9 cellular contexts compared by ENCODE assay signal in genomic region chr12:56590237-56590830, GRCh38. TPM values are rescaled to one million over a fixed set of nuclear protein-coding genes. Genes with fewer than 3 reads are reported as not detected.
DNase-seq lines count a peak whose midpoint lies in the region; ATAC-seq and TF ChIP-seq lines count a peak whose summit lies in the region.
"Had no signal": no experiment of that assay in that cellular context is flagged by ENCODE, and none has a peak within 500 bp of the region (broad histone marks: within the 10 kb centered on the region; RNA-seq: fewer than 3 reads in every experiment).

No MANE protein-coding gene starts in this region.

- peak in 2 of 8 donors; percentile 11 to 25 for ATAC-seq in heart right ventricle
- no peak for ATAC-seq in right cardiac atrium
- no peak for ATAC-seq in GM19324 (IDR thresholded peaks at IDR 0.05; ENCODE audit: low FRiP score, unreplicated experiment)
- no peak for ATAC-seq in GM21423 (IDR thresholded peaks at IDR 0.05; ENCODE audit: unreplicated experiment)
- no peak for ATAC-seq in HG02870 (IDR thresholded peaks at IDR 0.05; ENCODE audit: unreplicated experiment)

- H3K36me3 ChIP-seq in heart right ventricle (peaks cover 0 to 85% (median 29%) of the 10 kb centered on the region in 9 donors), MM.1S (replicated peaks; ENCODE audit: insufficient read depth, low read length) (no peaks in the 10 kb centered on the region)

- intact Hi-C loops in heart right ventricle (cut with DNase I) (loop anchor here in 3 of 10 donors (5.0 to 10.0 kb wide), 3 partner anchors 47 to 256 kb away; partner anchors contain the start of genes IL23A (in 1 of the 3) and PAN2 (in 1 of the 3)), right cardiac atrium (cut with DNase I) (loop anchor here in 2 of 4 donors (5.0 to 10.0 kb wide), 2 partner anchors 78 to 396 kb away; no protein-coding TSS in a partner anchor)

- no peak overlapping the region for H3K4me2 ChIP-seq in MM.1S (ENCODE audit: low read depth, low read length)

- no peak overlapping the region for H2AFZ ChIP-seq in MM.1S (ENCODE audit: low read length)

- peaks cover 2% of the 10 kb centered on the region for H3K27me3 Mint-ChIP-seq in nephron progenitor cell (ENCODE audit: low read depth, poor library complexity)
- H3K27me3 Mint-ChIP-seq: dendritic cell treated with granulocyte-macrophage colony-stimulating factor and Interleukin-4, amounts not matched to agents 40 ng/mL and 50 ng/mL, for 4 days had no signal

- H3K27ac Mint-ChIP-seq in nephron progenitor cell = peak overlapping the region; percentile 56
- H3K27ac Mint-ChIP-seq: dendritic cell treated with granulocyte-macrophage colony-stimulating factor and Interleukin-4, amounts not matched to agents 40 ng/mL and 50 ng/mL, for 4 days had no signal

- peaks cover 19% of the 10 kb centered on the region for H3K36me3 Mint-ChIP-seq in nephron progenitor cell (ENCODE audit: low read depth)

- H3K27ac ChIP-seq in heart right ventricle = no peak overlapping the region
- no peak overlapping the region for H3K27ac ChIP-seq in right cardiac atrium (ENCODE audit: low read length)
- H3K27ac ChIP-seq in MM.1S (ENCODE audit: low read length) = no peak overlapping the region

- H4K20me1 ChIP-seq in MM.1S (ENCODE audit: insufficient read depth, low read length) = no peaks in the 10 kb centered on the region

- H3K9me3 Mint-ChIP-seq in nephron progenitor cell = no peaks in the 10 kb centered on the region
- H3K9me3 Mint-ChIP-seq: dendritic cell treated with granulocyte-macrophage colony-stimulating factor and Interleukin-4, amounts not matched to agents 40 ng/mL and 50 ng/mL, for 4 days had no signal

- no peak overlapping the region for H3K9ac ChIP-seq in MM.1S (ENCODE audit: low read length)

- peaks cover 32% of the 10 kb centered on the region for H3K4me1 Mint-ChIP-seq in nephron progenitor cell

- peaks cover 9% of the 10 kb centered on the region for H3F3A ChIP-seq in MM.1S (ENCODE audit: insufficient read depth, low read length)

- peak in 7 of 9 donors; percentile 13 to 39 (median 30) for TF ChIP-seq CTCF in heart right ventricle (IDR thresholded peaks at IDR 0.05)
- TF ChIP-seq CTCF in MM.1S (IDR thresholded peaks at IDR 0.05; ENCODE audit: low read length) = peak; percentile 63
- peak; percentile 56 for TF ChIP-seq CTCF in astrocyte of the cerebellum (IDR thresholded peaks at IDR 0.05; ENCODE audit: low read depth, low read length, missing control alignments)
- peak; percentile 44 for TF ChIP-seq CTCF in nephron progenitor cell (IDR thresholded peaks at IDR 0.05)

- DNase-seq in heart right ventricle (no peak), right cardiac atrium (no peak), MM.1S (peak; percentile 34), astrocyte of the cerebellum (ENCODE audit: low read depth) (no peak), nephron progenitor cell (no peak)

- no peaks in the 10 kb centered on the region for H3K27me3 ChIP-seq in heart right ventricle
- H3K27me3 ChIP-seq in right cardiac atrium (ENCODE audit: control insufficient read depth, insufficient read depth) = no peaks in the 10 kb centered on the region
- no peaks in the 10 kb centered on the region for H3K27me3 ChIP-seq in MM.1S (replicated peaks; ENCODE audit: insufficient read depth, low read length)

- H3K4me3 ChIP-seq in heart right ventricle (no peak overlapping the region), right cardiac atrium (ENCODE audit: low read length) (no peak overlapping the region), MM.1S (ENCODE audit: low read length) (no peak overlapping the region), astrocyte of the cerebellum (ENCODE audit: low read depth, low read length) (no peak overlapping the region)

- H3K4me3 Mint-ChIP-seq in nephron progenitor cell = no peak overlapping the region
- H3K4me3 Mint-ChIP-seq: dendritic cell treated with granulocyte-macrophage colony-stimulating factor and Interleukin-4, amounts not matched to agents 40 ng/mL and 50 ng/mL, for 4 days had no signal

- H3K9me2 ChIP-seq in MM.1S (replicated peaks; ENCODE audit: insufficient read depth, low read length) = no peaks in the 10 kb centered on the region

- no peaks in the 10 kb centered on the region for H3K79me2 ChIP-seq in MM.1S (ENCODE audit: low read length)

- H3K4me1 ChIP-seq in heart right ventricle (peaks cover 0 to 22% (median 7%) of the 10 kb centered on the region in 9 donors), right cardiac atrium (ENCODE audit: control insufficient read depth, insufficient read depth, low read length) (no peaks in the 10 kb centered on the region), MM.1S (ENCODE audit: low read length) (peaks cover 16% of the 10 kb centered on the region)

- H3K9me3 ChIP-seq in heart right ventricle (no peaks in the 10 kb centered on the region), right cardiac atrium (ENCODE audit: control insufficient read depth, low read length) (no peaks in the 10 kb centered on the region), MM.1S (replicated peaks; ENCODE audit: insufficient read depth, low read length) (no peaks in the 10 kb centered on the region)

- WGBS in heart right ventricle, 2 donors = 67 to 69% methylated on average over 3 of the region's 3 CpGs
- WGBS in right cardiac atrium = 61% methylated on average over 3 of the region's 3 CpGs

- in situ Hi-C loops in astrocyte of the cerebellum (cut with HindIII; ENCODE audit: low sequenced_read_pairs) = no loop called here

RNA-seq across cellular contexts. Expression of gene BAZ2A, which starts 39.8 kb away (rescaled TPM):
- 10 to 100 TPM; 28.7 to 58.7 (median 42.6) TPM for total RNA-seq in heart right ventricle
- polyA plus RNA-seq in heart right ventricle = 10 to 100 TPM in 1 of 2 donors, 1 to 10 TPM in 1; 8.8 to 52.4 TPM
- total RNA-seq in right cardiac atrium = 10 to 100 TPM; 38.4 to 49.2 (median 48.1) TPM
- 30.2 TPM for polyA plus RNA-seq in right cardiac atrium

RNA-seq across cellular contexts. Expression of gene ATP5F1B, which starts 55.5 kb away (rescaled TPM):
- total RNA-seq in heart right ventricle (1,000 to 10,000 TPM; 2,092 to 3,612 (median 3,330) TPM), right cardiac atrium (1,000 to 10,000 TPM; 1,684 to 2,029 (median 1,762) TPM)
- polyA plus RNA-seq in heart right ventricle (1,000 to 10,000 TPM; 1,003 to 1,981 TPM), right cardiac atrium (1,409 TPM)
